ENCODE assay signal across 9 cellular contexts in the genomic region with DNA sequence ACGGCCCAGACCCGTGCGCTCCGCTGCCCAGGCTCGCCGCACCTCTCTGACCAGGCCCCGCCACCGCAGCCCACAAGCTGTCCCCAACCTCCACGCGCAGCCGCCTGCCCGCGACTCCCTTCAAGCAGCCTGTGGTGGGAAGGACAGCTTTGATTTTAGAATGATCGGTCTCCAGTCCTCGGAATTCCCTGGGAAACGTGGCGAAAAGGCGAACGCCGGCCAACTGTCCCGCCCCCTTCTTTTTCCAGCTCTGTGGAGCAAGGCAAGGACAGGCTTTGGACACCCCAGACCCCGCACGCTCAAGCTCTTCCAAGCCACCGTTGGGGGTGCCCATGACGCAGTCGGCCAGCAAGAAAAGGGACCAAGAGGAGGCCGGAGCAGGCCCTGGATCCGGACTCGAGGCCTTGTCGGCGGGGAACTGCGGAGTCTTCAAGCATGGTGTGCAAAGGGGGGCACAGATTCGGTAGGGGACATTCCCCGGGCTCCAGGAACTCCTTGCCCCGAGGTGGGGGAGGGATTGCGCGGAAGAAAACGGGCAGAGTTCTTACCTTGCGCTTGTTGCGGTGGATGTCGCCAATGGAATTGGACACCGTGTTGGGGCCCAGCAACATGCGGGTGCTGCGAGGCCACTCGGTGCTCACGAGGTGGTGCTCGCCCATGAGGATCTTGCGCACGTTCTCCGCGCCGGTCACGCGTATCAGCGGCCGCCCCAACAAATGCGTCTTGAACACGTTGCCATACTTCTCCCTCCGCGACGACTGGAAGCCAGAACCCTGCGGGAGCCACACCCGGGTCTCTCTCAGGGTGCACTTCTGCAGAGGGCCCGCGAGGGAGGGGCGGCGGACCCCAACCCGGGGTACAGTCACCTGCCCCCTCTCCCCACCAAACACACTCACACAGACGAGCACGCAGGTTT. TPM values are rescaled to one million over a fixed set of nuclear protein-coding genes. Genes with fewer than 3 reads are reported as not detected.
DNase-seq lines count a peak whose midpoint lies in the region; ATAC-seq and TF ChIP-seq lines count a peak whose summit lies in the region.
"Had no signal": no experiment of that assay in that cellular context is flagged by ENCODE, and none has a peak within 500 bp of the region (broad histone marks: within the 10 kb centered on the region; RNA-seq: fewer than 3 reads in every experiment).

No MANE protein-coding gene starts in this region.

- no peak overlapping the region for H3K9ac ChIP-seq in duodenal mucosa (ENCODE audit: low read depth in 1 of 2, low read length in 2 of 2)

- no peak for ATAC-seq in activated CD4-positive, CD25-positive, alpha-beta regulatory T cell treated with anti-CD3 and anti-CD28 coated beads, Interleukin-2, amount 50 U/mL, for 24 hours
- ATAC-seq in GM21515 (IDR thresholded peaks at IDR 0.05; ENCODE audit: unreplicated experiment) = no peak
- ATAC-seq in HG03460 (IDR thresholded peaks at IDR 0.05; ENCODE audit: unreplicated experiment) = no peak

- H3K4me3 Mint-ChIP-seq in mesothelial cell of epicardium = peak overlapping the region; percentile 95

- H3K9me3 ChIP-seq in duodenal mucosa (ENCODE audit: control insufficient read depth in 1 of 2, low read length in 2 of 2) (no peaks in the 10 kb centered on the region), thyroid gland (no peaks in the 10 kb centered on the region)

- no peak overlapping the region for H3K27ac ChIP-seq in duodenal mucosa (ENCODE audit: low read depth, low read length)
- peak overlapping the region in 2 of 3 donors; percentile 76 to 80 for H3K27ac ChIP-seq in thyroid gland

- H3K36me3 ChIP-seq in duodenal mucosa (ENCODE audit: control insufficient read depth in 1 of 2, insufficient read depth in 2 of 2, low read length in 2 of 2) (no peaks in the 10 kb centered on the region), thyroid gland (no peaks in the 10 kb centered on the region)

- intact Hi-C loops in thyroid gland (cut with DNase I) = no loop called here

- peaks cover 46% of the 10 kb centered on the region for H3K4me1 Mint-ChIP-seq in mesothelial cell of epicardium

- no peak for TF ChIP-seq CTCF in mesothelial cell of epicardium (IDR thresholded peaks at IDR 0.05; ENCODE audit: unreplicated experiment)
- no peak for TF ChIP-seq CTCF in thyroid gland (IDR thresholded peaks at IDR 0.05)

- peak overlapping the region; percentile 22 to 40 for H3K4me3 ChIP-seq in duodenal mucosa (ENCODE audit: low read depth in 1 of 2, low read length in 2 of 2)
- peak overlapping the region in 1 of 3 donors; percentile 56 for H3K4me3 ChIP-seq in thyroid gland (replicated peaks in 1 of 3)

- peak; percentile 27 for DNase-seq in activated CD4-positive, CD25-positive, alpha-beta regulatory T cell treated with anti-CD3 and anti-CD28 coated beads, Interleukin-2, amount 50 U/mL, for 72 hours
- DNase-seq in mesothelial cell of epicardium (ENCODE audit: low spot score in 2 of 2, unreplicated experiment in 2 of 2) (peak in 1 of 2 experiments; percentile 63), thyroid gland (peak; percentile 61 to 65), 8988T (no peak)
- DNase-seq: ACHN had no signal

- H3K27me3 ChIP-seq in duodenal mucosa (ENCODE audit: control insufficient read depth in 1 of 2, insufficient read depth in 2 of 2, low read length in 2 of 2) (peaks cover 31 to 32% of the 10 kb centered on the region in 2 donors), thyroid gland (peaks cover 25% of the 10 kb centered on the region)

- H3K27me3 Mint-ChIP-seq in mesothelial cell of epicardium (ENCODE audit: low read depth) = peaks cover 1% of the 10 kb centered on the region

- H3K4me1 ChIP-seq in duodenal mucosa (ENCODE audit: control insufficient read depth in 1 of 2, insufficient read depth in 2 of 2, low read length in 2 of 2) (peaks cover 30 to 54% of the 10 kb centered on the region in 2 donors), thyroid gland (peaks cover 69 to 93% of the 10 kb centered on the region in 2 donors)

- TF ChIP-seq POLR2A in thyroid gland (IDR thresholded peaks at IDR 0.05) = no peak

- peak overlapping the region; percentile 99 for H3K27ac Mint-ChIP-seq in mesothelial cell of epicardium

- no peaks in the 10 kb centered on the region for H3K9me3 Mint-ChIP-seq in mesothelial cell of epicardium

- H3K36me3 Mint-ChIP-seq in mesothelial cell of epicardium = peaks cover 47% of the 10 kb centered on the region

- WGBS in thyroid gland, 2 donors = 23 to 34% methylated on average over 49 to 60 of the region's 70 CpGs

RNA-seq across cellular contexts. Expression of a gene that starts 4.0 kb away (rescaled TPM):
- 1,290 to 1,322 TPM (median 1,292 TPM) in 3 replicates for total RNA-seq in mesothelial cell of epicardium
- 10 to 100 TPM; 11.8 to 24.2 (median 16.3) TPM for total RNA-seq in thyroid gland

Comparison
In these comparisons a context has a peak if more than half of its experiments do, and no peak if none do; other contexts are left out.
1. RNA of a gene that starts 4.0 kb away (total RNA-seq): 1,290 to 1,322 TPM in mesothelial cell of epicardium; 11.8 to 24.2 TPM in thyroid gland; every median in the first group is over 10 times any median in the second.